18 cellular contexts compared by ENCODE assay signal in genomic region chr13:25177012-25177411, GRCh38. TPM values are rescaled to one million over a fixed set of nuclear protein-coding genes. Genes with fewer than 3 reads are reported as not detected.
"Had no signal": no experiment of that assay in that cellular context is flagged by ENCODE, and none has a peak within 500 bp of the region (broad histone marks: within the 10 kb centered on the region; RNA-seq: fewer than 3 reads in every experiment).

No MANE protein-coding gene starts in this region.

- H3K4me3 ChIP-seq: cardiac muscle cell, coronary artery, heart left ventricle, right atrium auricular region, testis had no signal

- H3K27ac ChIP-seq: cardiac muscle cell, coronary artery, heart left ventricle, right atrium auricular region, testis, VCaP had no signal

- DNase-seq: activated CD4-positive, alpha-beta T cell treated with anti-CD3 and anti-CD28 coated beads, Interleukin-2, amount 50 U/mL, for 1 hour; activated CD4-positive, CD25-positive, alpha-beta regulatory T cell treated with anti-CD3 and anti-CD28 coated beads, Interleukin-2, amount 50 U/mL, for 72 hours; activated CD8-positive, alpha-beta memory T cell treated with anti-CD3 and anti-CD28 coated beads for 24 hours; activated CD8-positive, alpha-beta memory T cell treated with anti-CD3 and anti-CD28 coated beads, Interleukin-2, amount 50 U/mL, for 48 hours; activated gamma-delta T cell; activated T-cell treated with anti-CD3 and anti-CD28 coated beads, Interleukin-2, amount 50 U/mL, for 48 hours; erythroblast; heart left ventricle; mesenchymal stem cell; T1000; testis had no signal

- H3K27me3 ChIP-seq: testis had no signal

- H3K36me3 ChIP-seq: cardiac muscle cell, heart left ventricle, right atrium auricular region had no signal

RNA-seq across cellular contexts. Expression of gene AMER2, which starts 4.9 kb away (rescaled TPM):
- total RNA-seq: heart left ventricle; liver; natural killer cell treated with Interleukin-12 subunit alpha and Interleukin-12 subunit beta and Interleukin-15 and Interleukin-18, amount 100 ng/mL, for 72 hours; right atrium auricular region; T-helper 1 cell treated with Interleukin-12 subunit alpha and Interleukin-12 subunit beta and Interleukin-4 antibody, amounts not matched to agents 30 ng/mL and 1 ng/mL, for 36 hours had no signal
